15 cellular contexts compared by ENCODE assay signal in genomic region chr15:89211678-89212170, GRCh38. TPM values are rescaled to one million over a fixed set of nuclear protein-coding genes. Genes with fewer than 3 reads are reported as not detected.
DNase-seq lines count a peak whose midpoint lies in the region; TF ChIP-seq lines count a peak whose summit lies in the region.
"Had no signal": no experiment of that assay in that cellular context is flagged by ENCODE, and none has a peak within 500 bp of the region (broad histone marks: within the 10 kb centered on the region; RNA-seq: fewer than 3 reads in every experiment).

No MANE protein-coding gene starts in this region.

- intact Hi-C loops in dorsolateral prefrontal cortex (cut with DNase I), result no loop called here

- no peak for TF ChIP-seq CTCF in dorsolateral prefrontal cortex (IDR thresholded peaks at IDR 0.05 in 54 of 56, conservative IDR thresholded peaks at IDR 0.05 in 2 of 56; ENCODE audit: low read depth in 1 of 56, partially characterized antibody in 56 of 56)

- no peaks in the 10 kb centered on the region for H3K27me3 ChIP-seq in dorsolateral prefrontal cortex
- H3K27me3 ChIP-seq: BLaER1 treated with 17β-estradiol and CSF1 and Interleukin-3, amounts not matched to agents 10 nM and 100 nM had no signal

- peak; percentile 30 for DNase-seq in NOMO-1 treated with DMSO at 0.1 percent for 48 hours (lab: John Stamatoyannopoulos, UW; ENCODE audit: unreplicated experiment)
- no peak for DNase-seq in NOMO-1 treated with dmso at 0.1 percent for 144 hours (lab: John Stamatoyannopoulos, UW; ENCODE audit: unreplicated experiment)
- peak; percentile 23 for DNase-seq in EH (ENCODE audit: low read depth)
- DNase-seq in SW480 (ENCODE audit: low spot score), result peak; percentile 33
- DNase-seq in fibroblast of peridontal ligament (ENCODE audit: extremely low read depth), result peak; percentile 38
- no peak for DNase-seq in NCI-H2107 (lab: John Stamatoyannopoulos, UW)
- no peak for DNase-seq in dorsolateral prefrontal cortex
- DNase-seq in putamen (ENCODE audit: low spot score), result no peak
- DNase-seq: 8988T; CD4-positive, CD25-positive, alpha-beta regulatory T cell; DMS53; GM23248; H7 had no signal

- H3K4me3 ChIP-seq in dorsolateral prefrontal cortex, result no peak overlapping the region
- H3K4me3 ChIP-seq: BLaER1 treated with 17β-estradiol and CSF1 and Interleukin-3, amounts not matched to agents 10 nM and 100 nM; GM12878; GM23248 had no signal

- no peak overlapping the region for H3K27ac ChIP-seq in dorsolateral prefrontal cortex
- H3K27ac ChIP-seq: BLaER1 treated with 17β-estradiol and CSF1 and Interleukin-3, amounts not matched to agents 10 nM and 100 nM; GM23248 had no signal

RNA-seq across cellular contexts. Expression of gene RLBP1, which starts 9.7 kb away (rescaled TPM):
- total RNA-seq in dorsolateral prefrontal cortex, result 10 to 100 TPM in 18 of 120 experiments, 1 to 10 TPM in 102; 1.7 to 21.4 (median 6.2) TPM
- total RNA-seq: CD4-positive, CD25-positive, alpha-beta regulatory T cell; GM23248; H7 had no signal

RNA-seq across cellular contexts. Expression of gene FANCI, which starts 32.1 kb away (rescaled TPM):
- total RNA-seq in dorsolateral prefrontal cortex, result 10 to 100 TPM in 41 of 120 experiments, 1 to 10 TPM in 79; 5.2 to 24.3 (median 8.9) TPM

Comparison
In these comparisons a context has a peak if more than half of its experiments do, and no peak if none do; other contexts are left out.
1. DNase-seq: peak in NOMO-1 treated with DMSO at 0.1 percent for 48 hours (single experiment), EH (single experiment), SW480 (single experiment) and fibroblast of peridontal ligament (single experiment); none in NOMO-1 treated with dmso at 0.1 percent for 144 hours (single experiment), NCI-H2107 (single experiment), dorsolateral prefrontal cortex (0 of 10) and putamen (single experiment).